ENCODE assay signal across 18 cellular contexts in genomic region chr10:48454302-48455054, GRCh38.
DNase-seq lines count a peak whose midpoint lies in the region; ATAC-seq and TF ChIP-seq lines count a peak whose summit lies in the region.
"Had no signal": no experiment of that assay in that cellular context is flagged by ENCODE, and none has a peak within 500 bp of the region (broad histone marks: within the 10 kb centered on the region; RNA-seq: fewer than 3 reads in every experiment).

No MANE protein-coding gene starts in this region.

- no peak overlapping the region for H2BK5ac ChIP-seq in mesendoderm (ENCODE audit: low read length)

- no peak overlapping the region for H3K56ac ChIP-seq in mesendoderm (ENCODE audit: low read length)

- H3K23ac ChIP-seq in mesendoderm (ENCODE audit: low read length), result no peak overlapping the region

- H3K27ac Mint-ChIP-seq in activated CD8-positive, alpha-beta memory T cell treated with anti-CD3 and anti-CD28 coated beads, Interleukin-2, amount 10 ng/mL, durations not matched to agents 7 days and 5 days, result no peak overlapping the region
- H3K27ac Mint-ChIP-seq in activated B cell treated with CpG ODN at 0.5 μM for 24 hours, result no peak overlapping the region
- H3K27ac Mint-ChIP-seq: activated naive CD8-positive, alpha-beta T cell treated with anti-CD3 and anti-CD28 coated beads, Interleukin-2, amount 10 ng/mL, durations not matched to agents 7 days and 5 days; HFFc6 had no signal

- no peaks in the 10 kb centered on the region for H3K79me2 ChIP-seq in mesendoderm (ENCODE audit: control insufficient read depth, insufficient read depth, low read length)

- no peaks in the 10 kb centered on the region for H3K36me3 Mint-ChIP-seq in activated CD8-positive, alpha-beta memory T cell treated with anti-CD3 and anti-CD28 coated beads, Interleukin-2, amount 10 ng/mL, durations not matched to agents 7 days and 5 days
- no peaks in the 10 kb centered on the region for H3K36me3 Mint-ChIP-seq in activated B cell treated with CpG ODN at 0.5 μM for 24 hours (ENCODE audit: low read depth)
- H3K36me3 Mint-ChIP-seq: activated naive CD8-positive, alpha-beta T cell treated with anti-CD3 and anti-CD28 coated beads, Interleukin-2, amount 10 ng/mL, durations not matched to agents 7 days and 5 days had no signal

- H3K27ac ChIP-seq in mesendoderm (ENCODE audit: low read depth, low read length), result no peak overlapping the region
- no peak overlapping the region for H3K27ac ChIP-seq in stomach
- H3K27ac ChIP-seq: A549, gastrocnemius medialis, prostate gland had no signal

- H4K5ac ChIP-seq in mesendoderm (ENCODE audit: low read length), result no peak overlapping the region

- no peaks in the 10 kb centered on the region for H3K9me3 Mint-ChIP-seq in activated CD8-positive, alpha-beta memory T cell treated with anti-CD3 and anti-CD28 coated beads, Interleukin-2, amount 10 ng/mL, durations not matched to agents 7 days and 5 days (ENCODE audit: low read depth)
- H3K9me3 Mint-ChIP-seq in activated B cell treated with CpG ODN at 0.5 μM for 24 hours, result no peaks in the 10 kb centered on the region
- H3K9me3 Mint-ChIP-seq: activated naive CD8-positive, alpha-beta T cell treated with anti-CD3 and anti-CD28 coated beads, Interleukin-2, amount 10 ng/mL, durations not matched to agents 7 days and 5 days; HFFc6 had no signal

- POLR2A ChIA-PET in activated B cell treated with CpG ODN at 0.5 μM for 24 hours (lab: Charles Lee), result no interaction called here

- no peak overlapping the region for H3K9ac ChIP-seq in mesendoderm (ENCODE audit: low read length)

- no peak for TF ChIP-seq EP300 in stomach (IDR thresholded peaks at IDR 0.05)

- no peak for ATAC-seq in activated CD8-positive, alpha-beta memory T cell treated with anti-CD3 and anti-CD28 coated beads, Interleukin-2, amount 10 ng/mL, durations not matched to agents 7 days and 5 days
- ATAC-seq in activated B cell treated with CpG ODN at 0.5 μM for 24 hours (ENCODE audit: low read depth) (no peak), HG03457 (IDR thresholded peaks at IDR 0.05; ENCODE audit: unreplicated experiment) (no peak)
- ATAC-seq: A549, gastrocnemius medialis had no signal

- H2BK15ac ChIP-seq in mesendoderm (replicated peaks; ENCODE audit: low read depth), result no peak overlapping the region

- no peaks in the 10 kb centered on the region for H3K27me3 Mint-ChIP-seq in activated CD8-positive, alpha-beta memory T cell treated with anti-CD3 and anti-CD28 coated beads, Interleukin-2, amount 10 ng/mL, durations not matched to agents 7 days and 5 days
- no peaks in the 10 kb centered on the region for H3K27me3 Mint-ChIP-seq in activated B cell treated with CpG ODN at 0.5 μM for 24 hours
- H3K27me3 Mint-ChIP-seq: activated naive CD8-positive, alpha-beta T cell treated with anti-CD3 and anti-CD28 coated beads, Interleukin-2, amount 10 ng/mL, durations not matched to agents 7 days and 5 days had no signal

- DNase-seq in activated CD8-positive, alpha-beta memory T cell treated with anti-CD3 and anti-CD28 coated beads, Interleukin-2, amount 50 U/mL, for 48 hours, result peak; percentile 38
- DNase-seq in activated CD8-positive, alpha-beta memory T cell treated with anti-CD3 and anti-CD28 coated beads, Interleukin-2, amount 10 ng/mL, durations not matched to agents 7 days and 5 days, result no peak
- DNase-seq in activated B cell treated with CpG ODN at 0.5 μM for 24 hours, result peak; percentile 7
- DNase-seq in mesendoderm, result peak; percentile 49
- DNase-seq in stomach, result peak; percentile 56
- DNase-seq in NCI-H1417 treated with DMSO at 0.1 percent for 48 hours (lab: John Stamatoyannopoulos, UW), result no peak
- no peak for DNase-seq in HAP-1 (ENCODE audit: low spot score in 2 of 2)
- DNase-seq: caudate nucleus; gastrocnemius medialis; HFFc6; NCI-H187 treated with DMSO at 0.1 percent for 48 hours; NCI-H524 treated with DMSO at 0.1 percent for 48 hours; stimulated activated CD4-positive, alpha-beta T cell treated with anti-CD3 and anti-CD28 coated beads, Interleukin-15, amount 100 ng/mL, for 24 hours; substantia nigra had no signal

- H3K27me3 ChIP-seq in mesendoderm (ENCODE audit: insufficient read depth, low read length, poor library complexity), result no peaks in the 10 kb centered on the region
- peaks cover 0 to 35% (median 11%) of the 10 kb centered on the region in 3 donors for H3K27me3 ChIP-seq in stomach
- H3K27me3 ChIP-seq in HAP-1 (ENCODE audit: low read depth), result no peaks in the 10 kb centered on the region
- H3K27me3 ChIP-seq: gastrocnemius medialis had no signal

- no CpG with 5 or more reads among the region's 12 CpGs for WGBS in mesendoderm (ENCODE audit: extremely low coverage, insufficient coverage, low lambda C conversion rate)
- 36 to 66% (median 50%) methylated on average over 12 of the region's 12 CpGs for WGBS in stomach, 5 donors

- H2AK5ac ChIP-seq in mesendoderm (ENCODE audit: low read length), result no peak overlapping the region

- H3K4me1 ChIP-seq in mesendoderm (ENCODE audit: control insufficient read depth, low read depth, low read length) (no peaks in the 10 kb centered on the region), stomach (peaks cover 0 to 33% (median 13%) of the 10 kb centered on the region in 4 donors), HAP-1 (no peaks in the 10 kb centered on the region)
- H3K4me1 ChIP-seq: A549, prostate gland had no signal

- no peaks in the 10 kb centered on the region for H3K79me1 ChIP-seq in mesendoderm (ENCODE audit: low read length)

- H3K4ac ChIP-seq in mesendoderm (ENCODE audit: low read depth, low read length), result no peak overlapping the region

- H3K4me3 Mint-ChIP-seq in activated CD8-positive, alpha-beta memory T cell treated with anti-CD3 and anti-CD28 coated beads, Interleukin-2, amount 10 ng/mL, durations not matched to agents 7 days and 5 days, result no peak overlapping the region
- H3K4me3 Mint-ChIP-seq in activated B cell treated with CpG ODN at 0.5 μM for 24 hours, result no peak overlapping the region
- H3K4me3 Mint-ChIP-seq: activated naive CD8-positive, alpha-beta T cell treated with anti-CD3 and anti-CD28 coated beads, Interleukin-2, amount 10 ng/mL, durations not matched to agents 7 days and 5 days; HFFc6 had no signal

- no peak overlapping the region for H4K8ac ChIP-seq in mesendoderm (ENCODE audit: low read depth, low read length)

- no peak for TF ChIP-seq POLR2A in stomach (IDR thresholded peaks at IDR 0.05)

- no peak overlapping the region for H3K18ac ChIP-seq in mesendoderm (ENCODE audit: low read length)

- H3K4me3 ChIP-seq in mesendoderm (ENCODE audit: low read length) (no peak overlapping the region), stomach (no peak overlapping the region), HAP-1 (no peak overlapping the region)
- H3K4me3 ChIP-seq: A549, gastrocnemius medialis, prostate gland had no signal

- H3K4me2 ChIP-seq in mesendoderm (ENCODE audit: low read length), result no peak overlapping the region
- H3K4me2 ChIP-seq: A549 had no signal

- CTCF ChIA-PET in activated CD8-positive, alpha-beta memory T cell treated with anti-CD3 and anti-CD28 coated beads, Interleukin-2, amount 10 ng/mL, durations not matched to agents 7 days and 5 days (lab: Charles Lee), result interaction anchor here (0.6 kb wide), 1 partner anchor 9 kb away, joined by 3 read pairs; no protein-coding TSS in a partner anchor
- CTCF ChIA-PET in activated B cell treated with CpG ODN at 0.5 μM for 24 hours (lab: Charles Lee), result no interaction called here

- intact Hi-C loops in activated B cell treated with CpG ODN at 0.5 μM for 24 hours (cut with micrococcal nuclease), result no loop called here
- intact Hi-C loops in stomach (cut with DNase I; ENCODE audit: low total_unique reads), result no loop called here

- H3K9me3 ChIP-seq in stomach (no peaks in the 10 kb centered on the region), HAP-1 (no peaks in the 10 kb centered on the region)
- H3K9me3 ChIP-seq: A549, gastrocnemius medialis, prostate gland had no signal

- H3K36me3 ChIP-seq in mesendoderm (ENCODE audit: control insufficient read depth, insufficient read depth, low read length) (no peaks in the 10 kb centered on the region), stomach (no peaks in the 10 kb centered on the region), HAP-1 (replicated peaks) (no peaks in the 10 kb centered on the region)
- H3K36me3 ChIP-seq: gastrocnemius medialis, prostate gland had no signal

- in situ Hi-C loops in HAP-1 (cut with MboI; ENCODE audit: low sequenced_read_pairs), result no loop called here

- no peaks in the 10 kb centered on the region for H3K4me1 Mint-ChIP-seq in activated CD8-positive, alpha-beta memory T cell treated with anti-CD3 and anti-CD28 coated beads, Interleukin-2, amount 10 ng/mL, durations not matched to agents 7 days and 5 days
- H3K4me1 Mint-ChIP-seq in activated B cell treated with CpG ODN at 0.5 μM for 24 hours, result peaks cover 10% of the 10 kb centered on the region
- H3K4me1 Mint-ChIP-seq: activated naive CD8-positive, alpha-beta T cell treated with anti-CD3 and anti-CD28 coated beads, Interleukin-2, amount 10 ng/mL, durations not matched to agents 7 days and 5 days had no signal

- H2BK120ac ChIP-seq in mesendoderm (ENCODE audit: low read depth, low read length), result no peak overlapping the region

- TF ChIP-seq CTCF in activated B cell treated with CpG ODN at 0.5 μM for 24 hours (IDR thresholded peaks at IDR 0.05), result no peak
- TF ChIP-seq CTCF in stomach (IDR thresholded peaks at IDR 0.05), result no peak

Comparison
In these comparisons a context has a peak if more than half of its experiments do, and no peak if none do; other contexts are left out.
1. DNase-seq: peak in activated CD8-positive, alpha-beta memory T cell treated with anti-CD3 and anti-CD28 coated beads, Interleukin-2, amount 50 U/mL, for 48 hours (single experiment), activated B cell treated with CpG ODN at 0.5 μM for 24 hours (single experiment), mesendoderm (single experiment) and stomach (single experiment); none in activated CD8-positive, alpha-beta memory T cell treated with anti-CD3 and anti-CD28 coated beads, Interleukin-2, amount 10 ng/mL, durations not matched to agents 7 days and 5 days (single experiment), NCI-H1417 treated with DMSO at 0.1 percent for 48 hours (single experiment) and HAP-1 (0 of 2).